ENCODE assay signal across 30 cellular contexts in the genomic region with DNA sequence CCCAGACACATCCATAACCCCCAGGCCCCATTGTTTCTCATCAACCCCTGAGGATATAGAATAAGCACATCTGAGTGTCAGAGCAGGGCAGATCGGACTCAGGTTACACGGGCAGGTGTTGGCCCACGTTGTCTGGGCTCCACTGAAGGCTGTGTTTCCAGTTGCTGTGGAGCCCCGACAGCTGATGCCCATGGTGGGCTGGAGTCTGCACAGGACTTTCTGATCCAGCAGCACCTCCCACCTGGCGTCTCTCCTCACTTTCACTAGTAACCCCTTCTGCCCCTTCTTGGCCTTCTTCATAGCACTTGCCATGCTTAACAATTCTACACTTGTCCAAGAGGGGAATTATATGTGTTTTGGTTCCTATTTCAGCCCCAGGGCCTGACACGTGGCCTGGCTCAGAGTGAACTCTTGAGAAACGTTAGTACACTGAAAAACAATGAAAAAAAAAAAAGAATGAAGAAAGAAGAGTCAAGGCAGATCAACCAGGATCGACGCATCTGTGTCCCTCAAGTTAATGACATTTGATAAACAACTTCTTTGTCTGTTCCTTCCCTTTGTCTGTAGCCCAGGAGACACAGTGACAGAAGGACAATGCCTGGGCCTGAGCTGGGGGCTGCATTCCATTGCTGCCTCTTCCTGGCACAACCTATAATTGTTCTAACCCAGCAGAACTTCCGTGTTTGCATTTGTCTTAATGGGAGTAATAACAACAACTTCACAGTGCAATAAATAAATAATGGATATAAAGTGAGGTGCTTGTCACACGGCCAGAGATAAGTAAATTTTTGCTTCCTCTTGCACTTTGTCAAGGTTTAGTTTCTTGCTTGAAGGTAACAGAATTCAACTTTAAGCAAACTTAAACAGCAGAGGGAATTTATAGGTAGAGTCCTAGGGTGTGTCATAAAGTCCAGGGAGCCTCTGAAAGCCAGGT.
DNase-seq lines count a peak whose midpoint lies in the region; ATAC-seq, FAIRE-seq and TF ChIP-seq lines count a peak whose summit lies in the region.
"Had no signal": no experiment of that assay in that cellular context is flagged by ENCODE, and none has a peak within 500 bp of the region (broad histone marks: within the 10 kb centered on the region; RNA-seq: fewer than 3 reads in every experiment).

No MANE protein-coding gene starts in this region.

- ATAC-seq in A549 (no peak), GM18858 (IDR thresholded peaks at IDR 0.05; ENCODE audit: unreplicated experiment) (no peak), GM18502 (IDR thresholded peaks at IDR 0.05; ENCODE audit: poor library complexity, unreplicated experiment) (no peak)
- ATAC-seq: HCT116; heart right ventricle; natural killer cell; right cardiac atrium; stimulated activated naive CD8-positive, alpha-beta T cell treated with anti-CD3 and anti-CD28 coated beads, Interleukin-15, Interleukin-2, amounts not matched to agents 100 U/mL and 50 U/mL, for 24 hours had no signal

- no peak overlapping the region for H3K4me2 ChIP-seq in A549
- H3K4me2 ChIP-seq: KMS-11 had no signal

- POLR2A ChIA-PET in A549 (lab: Yijun Ruan, JAX) = interaction anchor here (0.7 kb wide), 1 partner anchor 542 kb away, joined by 4 read pairs; no protein-coding TSS in a partner anchor

- H3K4me3 ChIP-seq in A549 = no peak overlapping the region
- H3K4me3 ChIP-seq: dorsolateral prefrontal cortex, heart right ventricle, pancreas, spleen, vagina had no signal

- CTCF ChIA-PET in A549 (lab: Yijun Ruan, JAX) = interaction anchor here (0.6 to 11.6 kb wide), 3 partner anchors 120 to 251 kb away, joined by 3 to 70 read pairs (median 6); no protein-coding TSS in a partner anchor

- H3K27ac ChIP-seq in A549 = peak overlapping the region; percentile 3 to 77; a peak in 4 of 6 replicates
- H3K27ac ChIP-seq: dorsolateral prefrontal cortex, heart right ventricle, KMS-11, pancreas, spleen, vagina had no signal

- peaks cover 19% of the 10 kb centered on the region for H3K4me1 Mint-ChIP-seq in endothelial cell (ENCODE audit: unreplicated experiment)
- peaks cover 5% of the 10 kb centered on the region for H3K4me1 Mint-ChIP-seq in progenitor cell of endocrine pancreas (ENCODE audit: low read depth)
- H3K4me1 Mint-ChIP-seq: natural killer cell had no signal

- H3K27me3 Mint-ChIP-seq in endothelial cell (ENCODE audit: unreplicated experiment) (peaks cover 6% of the 10 kb centered on the region), progenitor cell of endocrine pancreas (peaks cover 21% of the 10 kb centered on the region)
- H3K27me3 Mint-ChIP-seq: activated CD4-positive, alpha-beta memory T cell treated with anti-CD3 and anti-CD28 coated beads for 36 hours had no signal

- no peak for TF ChIP-seq RAD21 in A549 (conservative IDR thresholded peaks at IDR 0.05 in 1 of 2, IDR thresholded peaks at IDR 0.05 in 1 of 2)

- FAIRE-seq in A549 (lab: Jason Lieb, UNC) (no peak), RCC 7860 (lab: Jason Lieb, UNC) (no peak)
- FAIRE-seq: GM12892, kidney, pancreas had no signal

- H3K9me3 Mint-ChIP-seq in endothelial cell (ENCODE audit: unreplicated experiment) (no peaks in the 10 kb centered on the region), progenitor cell of endocrine pancreas (ENCODE audit: low read depth) (peaks cover 3% of the 10 kb centered on the region)
- H3K9me3 Mint-ChIP-seq: activated CD4-positive, alpha-beta memory T cell treated with anti-CD3 and anti-CD28 coated beads for 36 hours; activated naive CD4-positive, alpha-beta T cell treated with anti-CD3 and anti-CD28 coated beads for 36 hours; natural killer cell had no signal

- TF ChIP-seq CTCF in A549 (IDR thresholded peaks at IDR 0.05) = no peak
- TF ChIP-seq CTCF in endothelial cell (IDR thresholded peaks at IDR 0.05; ENCODE audit: unreplicated experiment) = no peak
- no peak for TF ChIP-seq CTCF in progenitor cell of endocrine pancreas (IDR thresholded peaks at IDR 0.05; ENCODE audit: unreplicated experiment)

- H3K4me3 Mint-ChIP-seq in endothelial cell (ENCODE audit: unreplicated experiment) (no peak overlapping the region), progenitor cell of endocrine pancreas (ENCODE audit: low read depth) (no peak overlapping the region)
- H3K4me3 Mint-ChIP-seq: activated CD4-positive, alpha-beta memory T cell treated with anti-CD3 and anti-CD28 coated beads for 36 hours; activated naive CD4-positive, alpha-beta T cell treated with anti-CD3 and anti-CD28 coated beads for 36 hours; natural killer cell had no signal

- DNase-seq in A549 (ENCODE audit: low read depth in 1 of 2, low spot score in 1 of 2) (no peak), HT-29 (ENCODE audit: low spot score) (peak; percentile 53), endothelial cell (ENCODE audit: low spot score) (no peak), progenitor cell of endocrine pancreas (ENCODE audit: low spot score, unreplicated experiment) (no peak), RCC 7860 (ENCODE audit: low spot score) (no peak)
- DNase-seq: activated CD4-positive, alpha-beta memory T cell treated with anti-CD3 and anti-CD28 coated beads for 36 hours; activated CD4-positive, CD25-positive, alpha-beta regulatory T cell treated with anti-CD3 and anti-CD28 coated beads, Interleukin-2, amount 50 U/mL, for 72 hours; activated naive CD4-positive, alpha-beta T cell treated with anti-CD3 and anti-CD28 coated beads for 36 hours; DMS53; dorsolateral prefrontal cortex; foreskin melanocyte; heart right ventricle; kidney; natural killer cell; NCI-H1436; NCI-H2171; NCI-H524 treated with DMSO at 0.1 percent for 48 hours; pancreas; right cardiac atrium; Right ventricle myocardium superior; spleen; stimulated activated CD4-positive, alpha-beta T cell treated with anti-CD3 and anti-CD28 coated beads, Interleukin-2, amount 100 ng/mL, for 24 hours; stimulated activated naive CD8-positive, alpha-beta T cell treated with anti-CD3 and anti-CD28 coated beads, Interleukin-15, Interleukin-2, amounts not matched to agents 100 U/mL and 50 U/mL, for 24 hours; T-helper 2 cell had no signal

- H3K4me1 ChIP-seq in A549 = peaks cover 29% of the 10 kb centered on the region
- H3K4me1 ChIP-seq: spleen, vagina had no signal

- no peak for TF ChIP-seq EP300 in A549 (IDR thresholded peaks at IDR 0.05)

- 0 out of 3 replicates have a peak, but pooled peaks cover 3% of the 10 kb centered on the region for H3K9me3 ChIP-seq in A549
- H3K9me3 ChIP-seq: heart right ventricle, pancreas, spleen, vagina had no signal

- H3K36me3 Mint-ChIP-seq in endothelial cell (ENCODE audit: low read depth, unreplicated experiment) = no peaks in the 10 kb centered on the region
- no peaks in the 10 kb centered on the region for H3K36me3 Mint-ChIP-seq in progenitor cell of endocrine pancreas (ENCODE audit: insufficient read depth)
- H3K36me3 Mint-ChIP-seq: activated CD4-positive, alpha-beta memory T cell treated with anti-CD3 and anti-CD28 coated beads for 36 hours; natural killer cell had no signal

- WGBS in A549 (ENCODE audit: missing lambda C conversion rate) = 73% methylated on average over 11 of the region's 11 CpGs

- no peak for TF ChIP-seq POLR2A in A549 (IDR thresholded peaks at IDR 0.05; ENCODE audit: low read length)

- peak overlapping the region; percentile 44 for H3K27ac Mint-ChIP-seq in endothelial cell (ENCODE audit: unreplicated experiment)
- peak overlapping the region; percentile 17 for H3K27ac Mint-ChIP-seq in progenitor cell of endocrine pancreas
- H3K27ac Mint-ChIP-seq: activated CD4-positive, alpha-beta memory T cell treated with anti-CD3 and anti-CD28 coated beads for 36 hours; activated naive CD4-positive, alpha-beta T cell treated with anti-CD3 and anti-CD28 coated beads for 36 hours; natural killer cell had no signal

TF ChIP-seq in A549, 52 proteins besides CTCF, POLR2A, EP300 and RAD21:
- TF ChIP-seq HOXA7 (CRISPR knock-in tag; IDR thresholded peaks at IDR 0.05) (no peak), HES2 (IDR thresholded peaks at IDR 0.05) (no peak), MAZ (IDR thresholded peaks at IDR 0.05; ENCODE audit: borderline replicate concordance, low read depth, low read length) (no peak), MAFK (IDR thresholded peaks at IDR 0.05; ENCODE audit: partially characterized antibody) (no peak), SREBF2 (IDR thresholded peaks at IDR 0.05) (no peak), ZFP36 (IDR thresholded peaks at IDR 0.05; ENCODE audit: borderline replicate concordance, partially characterized antibody) (no peak), NFE2L2 (conservative IDR thresholded peaks at IDR 0.05; ENCODE audit: low read length) (no peak), ZC3H11A (IDR thresholded peaks at IDR 0.05) (no peak), CBX2 (IDR thresholded peaks at IDR 0.05; ENCODE audit: borderline replicate concordance, low read depth) (no peak), MYC (IDR thresholded peaks at IDR 0.05; ENCODE audit: borderline replicate concordance, low read length) (no peak), FOSB (CRISPR knock-in tag; IDR thresholded peaks at IDR 0.05) (no peak)
